In the genomic region with DNA sequence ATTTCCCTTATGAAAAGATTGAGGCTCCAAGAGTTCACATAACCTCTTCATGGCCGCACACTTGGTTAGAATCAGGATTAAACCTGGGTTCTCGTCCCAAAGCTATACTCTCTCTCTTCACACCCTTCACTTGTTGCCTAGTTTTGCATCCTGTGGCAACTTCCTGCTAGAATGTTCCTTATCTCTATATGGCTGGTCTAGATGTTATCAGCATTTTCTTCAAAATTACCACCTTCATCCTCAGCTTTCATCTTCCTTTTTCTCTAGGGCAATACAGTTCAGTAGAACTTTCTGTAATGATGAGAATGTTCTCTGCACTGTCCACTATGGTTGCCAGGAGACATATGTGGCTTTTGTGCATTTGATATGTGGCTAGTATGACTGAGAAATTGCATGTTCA, we compare ENCODE assay signal across 26 cellular contexts.
"Had no signal": no experiment of that assay in that cellular context is flagged by ENCODE, and none has a peak within 500 bp of the region (broad histone marks: within the 10 kb centered on the region; RNA-seq: fewer than 3 reads in every experiment).

No MANE protein-coding gene starts in this region.

- FAIRE-seq: colon, frontal cortex had no signal

- H3K9me3 ChIP-seq: breast epithelium, esophagus muscularis mucosa, ovary, psoas muscle, thyroid gland, upper lobe of right lung had no signal

- ATAC-seq: activated T-helper 17 cell treated with anti-CD3 and anti-CD28 coated beads, Interleukin-2, amount 50 U/mL, for 72 hours; left lobe of liver; lower lobe of right lung; naive thymus-derived CD8-positive, alpha-beta T cell; right cardiac atrium; upper lobe of right lung had no signal

- H3K4me3 ChIP-seq: breast epithelium, esophagus muscularis mucosa, hepatocyte, lower lobe of right lung, ovary, psoas muscle, thyroid gland, upper lobe of right lung had no signal

- H3K27me3 Mint-ChIP-seq: central memory CD8-positive, alpha-beta T cell had no signal

- H3K27me3 ChIP-seq: breast epithelium, esophagus muscularis mucosa, hepatocyte, ovary, thyroid gland, upper lobe of right lung had no signal

- H3K27ac Mint-ChIP-seq: activated naive CD8-positive, alpha-beta T cell treated with anti-CD3 and anti-CD28 coated beads, Interleukin-2, amount 10 ng/mL, durations not matched to agents 7 days and 5 days; activated T-helper 17 cell treated with anti-CD3 and anti-CD28 coated beads, Interleukin-2, amount 50 U/mL, for 72 hours; stimulated activated naive CD8-positive, alpha-beta T cell treated with anti-CD3 and anti-CD28 coated beads, Interleukin-15, Interleukin-2, amounts not matched to agents 100 ng/mL and 50 ng/mL, for 24 hours had no signal

- DNase-seq: activated CD4-positive, alpha-beta T cell treated with anti-CD3 and anti-CD28 coated beads for 48 hours; activated naive CD4-positive, alpha-beta T cell; activated naive CD8-positive, alpha-beta T cell treated with anti-CD3 and anti-CD28 coated beads, Interleukin-2, amount 10 ng/mL, durations not matched to agents 7 days and 5 days; activated T-cell treated with anti-CD3 and anti-CD28 coated beads, Interleukin-2, amount 50 U/mL, for 1 hour; amniotic stem cell; effector memory CD4-positive, alpha-beta T cell; glutamatergic neuron; immature natural killer cell; lower lobe of right lung; naive thymus-derived CD8-positive, alpha-beta T cell; ovary; psoas muscle; right cardiac atrium; stimulated activated CD4-positive, alpha-beta T cell treated with anti-CD3 and anti-CD28 coated beads, Interleukin-4, amount 100 ng/mL, for 4 hours; substantia nigra; thyroid gland had no signal

- H3K4me3 Mint-ChIP-seq: activated naive CD8-positive, alpha-beta T cell treated with anti-CD3 and anti-CD28 coated beads, Interleukin-2, amount 10 ng/mL, durations not matched to agents 7 days and 5 days; activated T-helper 17 cell treated with anti-CD3 and anti-CD28 coated beads, Interleukin-2, amount 50 U/mL, for 72 hours; central memory CD8-positive, alpha-beta T cell; naive thymus-derived CD8-positive, alpha-beta T cell; stimulated activated naive CD8-positive, alpha-beta T cell treated with anti-CD3 and anti-CD28 coated beads, Interleukin-15, Interleukin-2, amounts not matched to agents 100 ng/mL and 50 ng/mL, for 24 hours had no signal

- H3K27ac ChIP-seq: breast epithelium, esophagus muscularis mucosa, hepatocyte, lower lobe of right lung, ovary, psoas muscle, thyroid gland, upper lobe of right lung had no signal

- H3K36me3 ChIP-seq: breast epithelium, esophagus muscularis mucosa, lower lobe of right lung, ovary, thyroid gland, upper lobe of right lung had no signal

- H3K4me1 ChIP-seq: breast epithelium had no signal
